In genomic region chr14:99036594-99037293, GRCh38 we compare ENCODE assay signal across 7 cellular contexts.
A peak's percentile ranks its signal among the peaks of the same experiment; 100 is the strongest.
DNase-seq lines count a peak whose midpoint lies in the region; ATAC-seq and TF ChIP-seq lines count a peak whose summit lies in the region.

No MANE protein-coding gene starts in this region.

- peak overlapping the region; percentile 14 for H3K4me3 Mint-ChIP-seq in type B pancreatic cell

- no peak overlapping the region for H3K18ac ChIP-seq in mesendoderm (ENCODE audit: low read length)

- TF ChIP-seq POLR2A in GM18505 (IDR thresholded peaks at IDR 0.05; ENCODE audit: borderline replicate concordance, extremely low read depth, insufficient read depth, insufficient read length) = no peak

- no peak overlapping the region for H3K4me2 ChIP-seq in mesendoderm (ENCODE audit: low read length)

- no peak overlapping the region for H2BK120ac ChIP-seq in mesendoderm (ENCODE audit: low read depth, low read length)

- no peaks in the 10 kb centered on the region for H3K4me1 Mint-ChIP-seq in type B pancreatic cell (ENCODE audit: unreplicated experiment)

- H3K9me3 Mint-ChIP-seq in type B pancreatic cell = no peaks in the 10 kb centered on the region

- H4K8ac ChIP-seq in mesendoderm (ENCODE audit: low read depth, low read length) = no peak overlapping the region

- H3K27ac ChIP-seq in brain microvascular endothelial cell (peak overlapping the region; percentile 62), mesendoderm (ENCODE audit: low read depth, low read length) (no peak overlapping the region)

- no peaks in the 10 kb centered on the region for H3K27me3 ChIP-seq in brain microvascular endothelial cell (replicated peaks)
- H3K27me3 ChIP-seq in mesendoderm (ENCODE audit: insufficient read depth, low read length, poor library complexity) = no peaks in the 10 kb centered on the region

- H3K27me3 Mint-ChIP-seq in type B pancreatic cell = no peaks in the 10 kb centered on the region

- H2BK5ac ChIP-seq in mesendoderm (ENCODE audit: low read length) = no peak overlapping the region

- DNase-seq in NCI-H1417 treated with DMSO at 0.1 percent for 48 hours (lab: John Stamatoyannopoulos, UW) (peak; percentile 19), brain microvascular endothelial cell (no peak), mesendoderm (no peak), type B pancreatic cell (ENCODE audit: extremely low spot score, unreplicated experiment) (peak; percentile 45), NCI-H1092 treated with DMSO at 0.1 percent for 48 hours (lab: John Stamatoyannopoulos, UW) (no peak)

- H3K23ac ChIP-seq in mesendoderm (ENCODE audit: low read length) = no peak overlapping the region

- H3K4me3 ChIP-seq in brain microvascular endothelial cell (ENCODE audit: low read depth, low read length) (no peak overlapping the region), mesendoderm (ENCODE audit: low read length) (no peak overlapping the region)

- peak overlapping the region; percentile 2 for H3K56ac ChIP-seq in mesendoderm (ENCODE audit: low read length)

- H2BK15ac ChIP-seq in mesendoderm (replicated peaks; ENCODE audit: low read depth) = no peak overlapping the region

- ATAC-seq in HG02763 (IDR thresholded peaks at IDR 0.05; ENCODE audit: unreplicated experiment) (no peak), GM18505 (IDR thresholded peaks at IDR 0.05; ENCODE audit: unreplicated experiment) (no peak)

- no peak overlapping the region for H2AK5ac ChIP-seq in mesendoderm (ENCODE audit: low read length)

- H3K79me2 ChIP-seq in mesendoderm (ENCODE audit: control insufficient read depth, insufficient read depth, low read length) = no peaks in the 10 kb centered on the region

- peaks cover 3% of the 10 kb centered on the region for H3K4me1 ChIP-seq in mesendoderm (ENCODE audit: control insufficient read depth, low read depth, low read length)

- H3K79me1 ChIP-seq in mesendoderm (ENCODE audit: low read length) = no peaks in the 10 kb centered on the region

- H3K36me3 ChIP-seq in brain microvascular endothelial cell (replicated peaks) (no peaks in the 10 kb centered on the region), mesendoderm (ENCODE audit: control insufficient read depth, insufficient read depth, low read length) (no peaks in the 10 kb centered on the region)

- no peak overlapping the region for H4K5ac ChIP-seq in mesendoderm (ENCODE audit: low read length)

- H3K4ac ChIP-seq in mesendoderm (ENCODE audit: low read depth, low read length) = no peak overlapping the region

- no peak overlapping the region for H3K27ac Mint-ChIP-seq in type B pancreatic cell

- H3K36me3 Mint-ChIP-seq in type B pancreatic cell = no peaks in the 10 kb centered on the region

- H3K9ac ChIP-seq in mesendoderm (ENCODE audit: low read length) = no peak overlapping the region

- no CpG with 5 or more reads among the region's 26 CpGs for WGBS in mesendoderm (ENCODE audit: extremely low coverage, insufficient coverage, low lambda C conversion rate)

- TF ChIP-seq CTCF in brain microvascular endothelial cell (IDR thresholded peaks at IDR 0.05; ENCODE audit: low read depth, low read length, missing control alignments) = no peak
- no peak for TF ChIP-seq CTCF in type B pancreatic cell (conservative IDR thresholded peaks at IDR 0.05)

- in situ Hi-C loops in brain microvascular endothelial cell (cut with HindIII; ENCODE audit: low pct_ligation_motif_present, low sequenced_read_pairs) = no loop called here

Comparison
In these comparisons a context has a peak if more than half of its experiments do, and no peak if none do; other contexts are left out.
1. DNase-seq: peak in NCI-H1417 treated with DMSO at 0.1 percent for 48 hours (single experiment) and type B pancreatic cell (single experiment); none in brain microvascular endothelial cell (single experiment), mesendoderm (single experiment) and NCI-H1092 treated with DMSO at 0.1 percent for 48 hours (single experiment).